11 cellular contexts compared by ENCODE assay signal in genomic region chrX:79095441-79096338, GRCh38. TPM values are rescaled to one million over a fixed set of nuclear protein-coding genes. Genes with fewer than 3 reads are reported as not detected.
A peak's percentile ranks its signal among the peaks of the same experiment; 100 is the strongest.
DNase-seq lines count a peak whose midpoint lies in the region; ATAC-seq and TF ChIP-seq lines count a peak whose summit lies in the region.
"Had no signal": no experiment of that assay in that cellular context is flagged by ENCODE, and none has a peak within 500 bp of the region (broad histone marks: within the 10 kb centered on the region; RNA-seq: fewer than 3 reads in every experiment).

No MANE protein-coding gene starts in this region.

- DNase-seq in activated T-cell treated with anti-CD3 and anti-CD28 coated beads, Interleukin-2, amount 50 U/mL, for 24 hours, result no peak
- no peak for DNase-seq in activated T-cell treated with anti-CD3 and anti-CD28 coated beads, Interleukin-2, amount 50 U/mL, for 1 hour
- peak; percentile 21 to 30 for DNase-seq in dermis microvascular lymphatic vessel endothelial cell (ENCODE audit: low read depth in 2 of 2)
- no peak for DNase-seq in stimulated activated effector memory CD8-positive, alpha-beta T cell treated with anti-CD3 and anti-CD28 coated beads, Interleukin-12 subunit alpha, Interleukin-12 subunit beta, amount 100 ng/mL, for 72 hours (ENCODE audit: low spot score in 2 of 2)
- no peak for DNase-seq in HCEC 1CT
- DNase-seq in MV-4-11 (lab: John Stamatoyannopoulos, UW), result no peak
- no peak for DNase-seq in NCI-H2227 treated with DMSO at 0.1 percent for 48 hours (lab: John Stamatoyannopoulos, UW)
- DNase-seq: stimulated activated CD4-positive, alpha-beta T cell treated with anti-CD3 and anti-CD28 coated beads, Interleukin-4, amount 100 ng/mL, for 4 hours had no signal

- peak overlapping the region; percentile 38 for H3K9ac ChIP-seq in Loucy (ENCODE audit: low read depth, low read length, poor library complexity, severe bottlenecking)

- peaks cover 5% of the 10 kb centered on the region for H3K27me3 Mint-ChIP-seq in activated T-cell treated with anti-CD3 and anti-CD28 coated beads, Interleukin-2, amount 50 U/mL, for 24 hours

- H3K36me3 ChIP-seq in Loucy (ENCODE audit: insufficient read depth, low read length), result no peaks in the 10 kb centered on the region

- no peaks in the 10 kb centered on the region for H3K9me3 ChIP-seq in Loucy (ENCODE audit: insufficient read depth, low read depth, low read length)

- H3K36me3 Mint-ChIP-seq in activated T-cell treated with anti-CD3 and anti-CD28 coated beads, Interleukin-2, amount 50 U/mL, for 24 hours (ENCODE audit: low read depth), result no peaks in the 10 kb centered on the region
- no peaks in the 10 kb centered on the region for H3K36me3 Mint-ChIP-seq in stimulated activated effector memory CD8-positive, alpha-beta T cell treated with anti-CD3 and anti-CD28 coated beads, Interleukin-12 subunit alpha, Interleukin-12 subunit beta, amount 100 ng/mL, for 72 hours

- peaks cover 24% of the 10 kb centered on the region for H3K4me1 ChIP-seq in Loucy (ENCODE audit: insufficient read depth, low read length, poor library complexity, severe bottlenecking)

- H2AFZ ChIP-seq in Loucy (ENCODE audit: low read length), result peak overlapping the region; percentile 69

- TF ChIP-seq CTCF in Loucy (conservative IDR thresholded peaks at IDR 0.05; ENCODE audit: low read length), result no peak

- no peaks in the 10 kb centered on the region for H3K27me3 ChIP-seq in Loucy (ENCODE audit: insufficient read depth, low read length, poor library complexity, severe bottlenecking)

- peak; percentile 68 for ATAC-seq in stimulated activated effector memory CD8-positive, alpha-beta T cell treated with anti-CD3 and anti-CD28 coated beads, Interleukin-12 subunit alpha, Interleukin-12 subunit beta, amount 100 ng/mL, for 72 hours

- H3K4me3 Mint-ChIP-seq in activated T-cell treated with anti-CD3 and anti-CD28 coated beads, Interleukin-2, amount 50 U/mL, for 24 hours, result peak overlapping the region; percentile 45
- H3K4me3 Mint-ChIP-seq in stimulated activated effector memory CD8-positive, alpha-beta T cell treated with anti-CD3 and anti-CD28 coated beads, Interleukin-12 subunit alpha, Interleukin-12 subunit beta, amount 100 ng/mL, for 72 hours, result peak overlapping the region; percentile 57
- H3K4me3 Mint-ChIP-seq: nephron had no signal

- peaks cover 73% of the 10 kb centered on the region for H3K4me1 Mint-ChIP-seq in activated T-cell treated with anti-CD3 and anti-CD28 coated beads, Interleukin-2, amount 50 U/mL, for 24 hours (ENCODE audit: low read depth)
- peaks cover 49% of the 10 kb centered on the region for H3K4me1 Mint-ChIP-seq in stimulated activated effector memory CD8-positive, alpha-beta T cell treated with anti-CD3 and anti-CD28 coated beads, Interleukin-12 subunit alpha, Interleukin-12 subunit beta, amount 100 ng/mL, for 72 hours
- H3K4me1 Mint-ChIP-seq: nephron had no signal

- peak overlapping the region; percentile 43 for H3K4me2 ChIP-seq in Loucy (ENCODE audit: low read depth, low read length, poor library complexity, severe bottlenecking)

- no peaks in the 10 kb centered on the region for H3K79me2 ChIP-seq in Loucy (ENCODE audit: insufficient read depth, low read length)

- H3F3A ChIP-seq in Loucy (ENCODE audit: low read depth), result no peaks in the 10 kb centered on the region

- no peaks in the 10 kb centered on the region for H3K9me2 ChIP-seq in Loucy (replicated peaks; ENCODE audit: low read depth, low read length)

- peak overlapping the region; percentile 20 for H3K4me3 ChIP-seq in Loucy (ENCODE audit: low read length, poor library complexity, severe bottlenecking)

- peak overlapping the region; percentile 91 for H3K27ac Mint-ChIP-seq in activated T-cell treated with anti-CD3 and anti-CD28 coated beads, Interleukin-2, amount 50 U/mL, for 24 hours
- peak overlapping the region; percentile 87 for H3K27ac Mint-ChIP-seq in stimulated activated effector memory CD8-positive, alpha-beta T cell treated with anti-CD3 and anti-CD28 coated beads, Interleukin-12 subunit alpha, Interleukin-12 subunit beta, amount 100 ng/mL, for 72 hours
- H3K27ac Mint-ChIP-seq: nephron had no signal

- H3K9me3 Mint-ChIP-seq in activated T-cell treated with anti-CD3 and anti-CD28 coated beads, Interleukin-2, amount 50 U/mL, for 24 hours, result peaks cover 4% of the 10 kb centered on the region
- peaks cover 3% of the 10 kb centered on the region for H3K9me3 Mint-ChIP-seq in stimulated activated effector memory CD8-positive, alpha-beta T cell treated with anti-CD3 and anti-CD28 coated beads, Interleukin-12 subunit alpha, Interleukin-12 subunit beta, amount 100 ng/mL, for 72 hours

- H4K20me1 ChIP-seq in Loucy (ENCODE audit: insufficient read depth, low read length, poor library complexity, severe bottlenecking), result no peaks in the 10 kb centered on the region

RNA-seq across cellular contexts. Expression of gene GPR174, which starts 48.8 kb away (rescaled TPM):
- total RNA-seq in dermis microvascular lymphatic vessel endothelial cell, result under 0.01 TPM in 1 of 2 replicates, not detected in the other
- total RNA-seq: renal cortical epithelial cell had no signal

Comparison
In these comparisons a context has a peak if more than half of its experiments do, and no peak if none do; other contexts are left out.
1. DNase-seq: peak in dermis microvascular lymphatic vessel endothelial cell (2 of 2); none in activated T-cell treated with anti-CD3 and anti-CD28 coated beads, Interleukin-2, amount 50 U/mL, for 24 hours (single experiment), activated T-cell treated with anti-CD3 and anti-CD28 coated beads, Interleukin-2, amount 50 U/mL, for 1 hour (single experiment), stimulated activated effector memory CD8-positive, alpha-beta T cell treated with anti-CD3 and anti-CD28 coated beads, Interleukin-12 subunit alpha, Interleukin-12 subunit beta, amount 100 ng/mL, for 72 hours (0 of 2), HCEC 1CT (single experiment), MV-4-11 (single experiment) and NCI-H2227 treated with DMSO at 0.1 percent for 48 hours (single experiment).